In genomic region chr9:93182572-93182971, GRCh38 we compare ENCODE assay signal across 25 cellular contexts. TPM values are rescaled to one million over a fixed set of nuclear protein-coding genes. Genes with fewer than 3 reads are reported as not detected.
A peak's percentile ranks its signal among the peaks of the same experiment; 100 is the strongest.
DNase-seq lines count a peak whose midpoint lies in the region; ATAC-seq and TF ChIP-seq lines count a peak whose summit lies in the region.
"Had no signal": no experiment of that assay in that cellular context is flagged by ENCODE, and none has a peak within 500 bp of the region (broad histone marks: within the 10 kb centered on the region; RNA-seq: fewer than 3 reads in every experiment).

No MANE protein-coding gene starts in this region.

- peaks cover 0 to 16% (median 5%) of the 10 kb centered on the region in 4 donors for H3K4me1 Mint-ChIP-seq in CD4-positive, CD25-positive, alpha-beta regulatory T cell
- peaks cover 15% of the 10 kb centered on the region for H3K4me1 Mint-ChIP-seq in endodermal cell
- no peaks in the 10 kb centered on the region for H3K4me1 Mint-ChIP-seq in natural killer cell treated with Interleukin-12 subunit alpha and Interleukin-12 subunit beta and Interleukin-15 and Interleukin-18, amount 100 ng/mL, for 72 hours (ENCODE audit: low read depth in 2 of 2)

- no peaks in the 10 kb centered on the region for H3K9me3 ChIP-seq in CD4-positive, CD25-positive, alpha-beta regulatory T cell (ENCODE audit: control insufficient read depth in 2 of 2, low read length in 2 of 2)
- H3K9me3 ChIP-seq in endodermal cell (ENCODE audit: control insufficient read depth, low read length) (no peaks in the 10 kb centered on the region), SJCRH30 (replicated peaks) (no peaks in the 10 kb centered on the region)
- H3K9me3 ChIP-seq: spleen, thyroid gland had no signal

- no peak for ATAC-seq in CD4-positive, CD25-positive, alpha-beta regulatory T cell (ENCODE audit: low read depth in 2 of 2)
- no peak for ATAC-seq in natural killer cell treated with Interleukin-12 subunit alpha and Interleukin-12 subunit beta and Interleukin-15 and Interleukin-18, amount 100 ng/mL, for 72 hours
- ATAC-seq: activated CD4-positive, alpha-beta T cell treated with anti-CD3 and anti-CD28 coated beads for 36 hours; GM12878; K562; stimulated activated naive CD8-positive, alpha-beta T cell treated with anti-CD3 and anti-CD28 coated beads, Interleukin-15, Interleukin-2, amounts not matched to agents 100 U/mL and 50 U/mL, for 24 hours had no signal

- H3K36me3 ChIP-seq in CD4-positive, CD25-positive, alpha-beta regulatory T cell (ENCODE audit: control insufficient read depth, insufficient read depth, low read length): no peaks in the 10 kb centered on the region
- H3K36me3 ChIP-seq in endodermal cell (ENCODE audit: control insufficient read depth, insufficient read depth, low read length): no peaks in the 10 kb centered on the region
- H3K36me3 ChIP-seq in SJCRH30: no peaks in the 10 kb centered on the region
- H3K36me3 ChIP-seq: brain microvascular endothelial cell, spleen, thyroid gland had no signal

- no peak overlapping the region for H3K9ac ChIP-seq in endodermal cell (ENCODE audit: extremely low read depth, low read length, poor library complexity, severe bottlenecking)

- peaks cover 16% of the 10 kb centered on the region for H3K4me1 ChIP-seq in CD4-positive, CD25-positive, alpha-beta regulatory T cell (ENCODE audit: control insufficient read depth, insufficient read depth, low read length, poor library complexity, severe bottlenecking)
- H3K4me1 ChIP-seq in endodermal cell (ENCODE audit: control insufficient read depth, insufficient read depth, low read length): peaks cover 3% of the 10 kb centered on the region
- H3K4me1 ChIP-seq in SJCRH30: no peaks in the 10 kb centered on the region

- no peak overlapping the region for H3K27ac ChIP-seq in CD4-positive, CD25-positive, alpha-beta regulatory T cell (ENCODE audit: insufficient read depth, low read length, poor library complexity, severe bottlenecking)
- H3K27ac ChIP-seq in endodermal cell (ENCODE audit: low read depth, low read length) (no peak overlapping the region), SJCRH30 (no peak overlapping the region)
- H3K27ac ChIP-seq: brain microvascular endothelial cell, spleen, thyroid gland had no signal

- H3K36me3 Mint-ChIP-seq in CD4-positive, CD25-positive, alpha-beta regulatory T cell: no peaks in the 10 kb centered on the region
- no peaks in the 10 kb centered on the region for H3K36me3 Mint-ChIP-seq in endodermal cell (ENCODE audit: low read depth)
- H3K36me3 Mint-ChIP-seq in natural killer cell treated with Interleukin-12 subunit alpha and Interleukin-12 subunit beta and Interleukin-15 and Interleukin-18, amount 100 ng/mL, for 72 hours: no peaks in the 10 kb centered on the region
- H3K36me3 Mint-ChIP-seq: CD4-positive, alpha-beta memory T cell had no signal

- H3K4me3 Mint-ChIP-seq in CD4-positive, CD25-positive, alpha-beta regulatory T cell: peak overlapping the region in 3 of 4 donors; percentile 11 to 78 (median 77)
- H3K4me3 Mint-ChIP-seq in endodermal cell: peak overlapping the region; percentile 57
- peak overlapping the region; percentile 63 for H3K4me3 Mint-ChIP-seq in natural killer cell treated with Interleukin-12 subunit alpha and Interleukin-12 subunit beta and Interleukin-15 and Interleukin-18, amount 100 ng/mL, for 72 hours

- no peaks in the 10 kb centered on the region for H3K9me3 Mint-ChIP-seq in CD4-positive, CD25-positive, alpha-beta regulatory T cell
- H3K9me3 Mint-ChIP-seq in endodermal cell: no peaks in the 10 kb centered on the region
- H3K9me3 Mint-ChIP-seq in natural killer cell treated with Interleukin-12 subunit alpha and Interleukin-12 subunit beta and Interleukin-15 and Interleukin-18, amount 100 ng/mL, for 72 hours: no peaks in the 10 kb centered on the region
- H3K9me3 Mint-ChIP-seq: CD4-positive, alpha-beta memory T cell; H9 had no signal

- no peak for DNase-seq in CD4-positive, CD25-positive, alpha-beta regulatory T cell
- DNase-seq in NCI-H69 (lab: John Stamatoyannopoulos, UW) (peak; percentile 50), endodermal cell (no peak), NCI-H1417 (lab: John Stamatoyannopoulos, UW) (no peak), SJCRH30 (no peak), GM10266 (ENCODE audit: extremely low spot score) (no peak), foreskin fibroblast (no peak)
- no peak for DNase-seq in natural killer cell treated with Interleukin-12 subunit alpha and Interleukin-12 subunit beta and Interleukin-15 and Interleukin-18, amount 100 ng/mL, for 72 hours (ENCODE audit: low spot score)
- DNase-seq: activated CD4-positive, alpha-beta T cell treated with anti-CD3 and anti-CD28 coated beads for 36 hours; brain microvascular endothelial cell; CD4-positive, alpha-beta memory T cell; cortex of kidney; glutamatergic neuron; H9; midbrain; NCI-H2171 treated with DMSO at 0.1 percent for 48 hours; NCI-H774; spleen; stimulated activated CD4-positive, alpha-beta T cell treated with anti-CD3 and anti-CD28 coated beads, Interleukin-4, amount 100 ng/mL, for 1 hour; stimulated activated naive CD8-positive, alpha-beta T cell treated with anti-CD3 and anti-CD28 coated beads, Interleukin-15, Interleukin-2, amounts not matched to agents 100 U/mL and 50 U/mL, for 24 hours; T-helper 1 cell; thyroid gland had no signal

- no peak overlapping the region for H3K4me3 ChIP-seq in CD4-positive, CD25-positive, alpha-beta regulatory T cell (ENCODE audit: low read depth, low read length)
- H3K4me3 ChIP-seq in endodermal cell (ENCODE audit: low read length) (no peak overlapping the region), SJCRH30 (no peak overlapping the region), foreskin fibroblast (ENCODE audit: low read depth in 1 of 2, low read length in 2 of 2) (no peak overlapping the region)
- H3K4me3 ChIP-seq: GM12878, K562, thyroid gland had no signal

- no peak overlapping the region for H3K27ac Mint-ChIP-seq in CD4-positive, CD25-positive, alpha-beta regulatory T cell
- H3K27ac Mint-ChIP-seq in endodermal cell: no peak overlapping the region
- no peak overlapping the region for H3K27ac Mint-ChIP-seq in natural killer cell treated with Interleukin-12 subunit alpha and Interleukin-12 subunit beta and Interleukin-15 and Interleukin-18, amount 100 ng/mL, for 72 hours
- H3K27ac Mint-ChIP-seq: activated CD4-positive, alpha-beta T cell treated with anti-CD3 and anti-CD28 coated beads for 36 hours had no signal

- TF ChIP-seq CTCF in endodermal cell (conservative IDR thresholded peaks at IDR 0.05): no peak
- TF ChIP-seq CTCF in GM10266 (IDR thresholded peaks at IDR 0.05; ENCODE audit: control insufficient read depth, insufficient read depth, low read depth, missing control alignments): no peak
- TF ChIP-seq CTCF in foreskin fibroblast (IDR thresholded peaks at IDR 0.05; ENCODE audit: low read depth, low read length): no peak

- H3K27me3 Mint-ChIP-seq in CD4-positive, CD25-positive, alpha-beta regulatory T cell: peaks cover 54% of the 10 kb centered on the region
- peaks cover 43% of the 10 kb centered on the region for H3K27me3 Mint-ChIP-seq in endodermal cell (ENCODE audit: insufficient read depth)
- peaks cover 34 to 40% of the 10 kb centered on the region in 2 donors for H3K27me3 Mint-ChIP-seq in natural killer cell treated with Interleukin-12 subunit alpha and Interleukin-12 subunit beta and Interleukin-15 and Interleukin-18, amount 100 ng/mL, for 72 hours

- 92 to 100% methylated on average over 1 to 6 of the region's 6 CpGs for WGBS in endodermal cell (ENCODE audit: insufficient coverage in 1 of 2, insufficient read length in 1 of 2), 2 experiments

- peaks cover 7% of the 10 kb centered on the region for H3K27me3 ChIP-seq in CD4-positive, CD25-positive, alpha-beta regulatory T cell (ENCODE audit: control insufficient read depth, insufficient read depth, low read length)
- peaks cover 39% of the 10 kb centered on the region for H3K27me3 ChIP-seq in endodermal cell (ENCODE audit: control insufficient read depth, insufficient read depth, low read length, poor library complexity, severe bottlenecking)
- peaks cover 29% of the 10 kb centered on the region for H3K27me3 ChIP-seq in SJCRH30
- H3K27me3 ChIP-seq: thyroid gland had no signal

RNA-seq across cellular contexts. Expression of gene WNK2, which starts 1.4 kb away (rescaled TPM):
- 0.22 TPM for total RNA-seq in CD4-positive, CD25-positive, alpha-beta regulatory T cell
- polyA plus RNA-seq in CD4-positive, CD25-positive, alpha-beta regulatory T cell: not detected
- 10 to 100 TPM; 46.1 to 48.8 TPM for total RNA-seq in endodermal cell
- 34.8 TPM for polyA plus RNA-seq in endodermal cell (2013, experiment 1 of 2)
- polyA plus RNA-seq in endodermal cell (2013, experiment 2 of 2): 29.3 TPM
- not detected for total RNA-seq in natural killer cell treated with Interleukin-12 subunit alpha and Interleukin-12 subunit beta and Interleukin-15 and Interleukin-18, amount 100 ng/mL, for 72 hours
- not detected in 2 replicates for total RNA-seq in SJCRH30 (2014; rRNA removed; shearing (Covaris generic))
- total RNA-seq: fibroblast of lung had no signal
- polyA plus RNA-seq: CD4-positive, alpha-beta memory T cell; fibroblast of lung; GM12878 had no signal

RNA-seq across cellular contexts. Expression of gene NINJ1, which starts 48.5 kb away (rescaled TPM):
- total RNA-seq in CD4-positive, CD25-positive, alpha-beta regulatory T cell: 144 TPM
- polyA plus RNA-seq in CD4-positive, CD25-positive, alpha-beta regulatory T cell: 100 to 1,000 TPM in 1 of 4 donors, 10 to 100 TPM in 3; 68.5 to 104 (median 73.2) TPM
- 10 to 100 TPM; 24.2 to 32.0 TPM for total RNA-seq in endodermal cell
- 29.8 TPM for polyA plus RNA-seq in endodermal cell (2013, experiment 1 of 2)
- 28.4 TPM for polyA plus RNA-seq in endodermal cell (2013, experiment 2 of 2)
- 10 to 100 TPM; 20.1 to 21.9 TPM for total RNA-seq in natural killer cell treated with Interleukin-12 subunit alpha and Interleukin-12 subunit beta and Interleukin-15 and Interleukin-18, amount 100 ng/mL, for 72 hours
- 24.6 and 27.1 TPM in 2 replicates for total RNA-seq in SJCRH30 (2014; rRNA removed; shearing (Covaris generic))

Comparison
In these comparisons a context has a peak if more than half of its experiments do, and no peak if none do; other contexts are left out.
1. RNA of gene WNK2, which starts 1.4 kb away (total RNA-seq): 46.1 to 48.8 TPM in endodermal cell; not detected in natural killer cell treated with Interleukin-12 subunit alpha and Interleukin-12 subunit beta and Interleukin-15 and Interleukin-18, amount 100 ng/mL, for 72 hours, 0.22 TPM in CD4-positive, CD25-positive, alpha-beta regulatory T cell (single experiment) and not detected in SJCRH30; every median in the first group is over 10 times any median in the second.
2. Peak in every context shown above with its lines, with median percentiles within 50 percentile points of each other: H3K4me3 Mint-ChIP-seq.